In genomic region chr6:53544500-53545308, GRCh38 we compare ENCODE assay signal across 8 cellular contexts. TPM values are rescaled to one million over a fixed set of nuclear protein-coding genes. Genes with fewer than 3 reads are reported as not detected.
DNase-seq lines count a peak whose midpoint lies in the region; ATAC-seq and TF ChIP-seq lines count a peak whose summit lies in the region.

Gene GCLC (minus strand): TSS chr6:53545101. CDS start chr6:53544645, 456 bp downstream.

- peaks cover 25 to 72% (median 68%) of the 10 kb centered on the region in 4 donors for H3K4me1 ChIP-seq in esophagus muscularis mucosa

- H3K9me3 ChIP-seq in esophagus muscularis mucosa = no peaks in the 10 kb centered on the region

- H3K36me3 ChIP-seq in esophagus muscularis mucosa = no peaks in the 10 kb centered on the region

- peaks cover 55% of the 10 kb centered on the region for H3K4me1 Mint-ChIP-seq in activated T-cell treated with anti-CD3 and anti-CD28 coated beads, Interleukin-2, amount 50 U/mL, for 4 hours (ENCODE audit: low read depth)

- H3K36me3 Mint-ChIP-seq in activated T-cell treated with anti-CD3 and anti-CD28 coated beads, Interleukin-2, amount 50 U/mL, for 4 hours (ENCODE audit: insufficient read depth) = peaks cover 9% of the 10 kb centered on the region

- peak; percentile 58 for TF ChIP-seq POLR2A in esophagus muscularis mucosa (IDR thresholded peaks at IDR 0.05; ENCODE audit: low read depth)

- WGBS in esophagus muscularis mucosa = 2% methylated on average over 19 of the region's 100 CpGs

- no peaks in the 10 kb centered on the region for H3K27me3 Mint-ChIP-seq in activated T-cell treated with anti-CD3 and anti-CD28 coated beads, Interleukin-2, amount 50 U/mL, for 4 hours (ENCODE audit: low read depth)

- peak within 1 kb of the TSS; percentile 68 for H3K4me3 ChIP-seq in Jurkat, Clone E6-1 (ENCODE audit: low read length)
- H3K4me3 ChIP-seq in esophagus muscularis mucosa = peak within 1 kb of the TSS; percentile 77 to 98 (median 86)

- peak within 1 kb of the TSS; percentile 95 for H3K4me3 Mint-ChIP-seq in activated T-cell treated with anti-CD3 and anti-CD28 coated beads, Interleukin-2, amount 50 U/mL, for 4 hours

- intact Hi-C loops in esophagus muscularis mucosa (cut with DNase I) = loop anchor here (2.0 to 10.0 kb wide), 4 partner anchors 42 to 250 kb away; partner anchors contain the start of gene LRRC1

- peak; percentile 72 to 83 (median 78) for TF ChIP-seq CTCF in esophagus muscularis mucosa (IDR thresholded peaks at IDR 0.05)

- peak within 1 kb of the TSS; percentile 95 to 99 (median 98) for H3K27ac ChIP-seq in esophagus muscularis mucosa (replicated peaks in 1 of 4)

- H3K9me3 Mint-ChIP-seq in activated T-cell treated with anti-CD3 and anti-CD28 coated beads, Interleukin-2, amount 50 U/mL, for 4 hours = no peaks in the 10 kb centered on the region

- peak; percentile 60 for ATAC-seq in GM21576 (IDR thresholded peaks at IDR 0.05; ENCODE audit: unreplicated experiment)
- ATAC-seq in activated T-cell treated with anti-CD3 and anti-CD28 coated beads, Interleukin-2, amount 50 U/mL, for 4 hours = peak; percentile 64 to 70

- TF ChIP-seq EP300 in esophagus muscularis mucosa (IDR thresholded peaks at IDR 0.05) = no peak

- DNase-seq in DMS53 treated with DMSO at 0.1 percent for 48 hours (lab: John Stamatoyannopoulos, UW; ENCODE audit: unreplicated experiment) (peak; percentile 92), esophagus muscularis mucosa (ENCODE audit: extremely low spot score) (peak; percentile 98), myocyte (ENCODE audit: low read depth) (peak; percentile 93)
- peak; percentile 92 for DNase-seq in Jurkat, Clone E6-1 (ENCODE audit: low read depth, low spot score)
- DNase-seq in activated T-cell treated with anti-CD3 and anti-CD28 coated beads, Interleukin-2, amount 50 U/mL, for 4 hours = peak; percentile 83
- DNase-seq in stimulated activated CD8-positive, alpha-beta memory T cell treated with anti-CD3 and anti-CD28 coated beads, Interleukin-7, amount 100 ng/mL, for 48 hours (ENCODE audit: extremely low read depth in 1 of 2, low read depth in 1 of 2) = peak; percentile 84 to 86

- H3K27me3 ChIP-seq in esophagus muscularis mucosa = no peaks in the 10 kb centered on the region

TF ChIP-seq in PFSK-1, 5 proteins besides CTCF, POLR2A, EP300 and RAD21:
- TF ChIP-seq FOXP2 (optimal IDR thresholded peaks at IDR 0.05; ENCODE audit: borderline replicate concordance, extremely low read depth, extremely low read length, insufficient read depth) (peak; percentile 87), REST (IDR thresholded peaks at IDR 0.05; ENCODE audit: insufficient read depth in 1 of 2, low read depth in 2 of 2, low read length in 2 of 2) (peak in 1 of 2 experiments; percentile 16; a peak in 1 of 4 replicates), POLR2AphosphoS5 (IDR thresholded peaks at IDR 0.05; ENCODE audit: low read depth, low read length) (peak; percentile 81), SIN3A (IDR thresholded peaks at IDR 0.05; ENCODE audit: borderline replicate concordance, insufficient read depth, low read length) (peak; percentile 79; the same call in 1 of the 2 replicates), TAF1 (IDR thresholded peaks at IDR 0.05; ENCODE audit: borderline replicate concordance, insufficient read depth, low read length) (peak; percentile 70; the same call in 1 of the 2 replicates)

RNA-seq across cellular contexts. Expression of gene GCLC, which starts in this region (rescaled TPM):
- 38.8 TPM for polyA plus RNA-seq in Jurkat, Clone E6-1 (2012; ENCODE audit: insufficient read depth, insufficient read length)
- polyA plus RNA-seq in PFSK-1 (2012; ENCODE audit: insufficient read length, low read depth) = 10.2 TPM
- 10 to 100 TPM; 31.8 to 36.8 (median 32.2) TPM for total RNA-seq in activated T-cell treated with anti-CD3 and anti-CD28 coated beads, Interleukin-2, amount 50 U/mL, for 4 hours
- total RNA-seq in esophagus muscularis mucosa (10 to 100 TPM; 57.7 to 70.8 (median 64.6) TPM), myocyte (5.5 and 7.8 TPM in 2 replicates)
- polyA plus RNA-seq in myocyte (2012) = 6.8 TPM

Comparison
In these comparisons a context has a peak if more than half of its experiments do, and no peak if none do; other contexts are left out.
1. Peak in every context shown above with its lines: DNase-seq, ATAC-seq, H3K4me3 ChIP-seq and H3K27ac ChIP-seq.